Comparison of ENCODE assay signal across 13 cellular contexts in genomic region chr9:2012347-2012746, GRCh38. TPM values are rescaled to one million over a fixed set of nuclear protein-coding genes. Genes with fewer than 3 reads are reported as not detected.
A peak's percentile ranks its signal among the peaks of the same experiment; 100 is the strongest.
DNase-seq lines count a peak whose midpoint lies in the region; ATAC-seq lines count a peak whose summit lies in the region.
"Had no signal": no experiment of that assay in that cellular context is flagged by ENCODE, and none has a peak within 500 bp of the region (broad histone marks: within the 10 kb centered on the region; RNA-seq: fewer than 3 reads in every experiment).

No MANE protein-coding gene starts in this region.

- H3K36me3 Mint-ChIP-seq in activated CD8-positive, alpha-beta memory T cell treated with anti-CD3 and anti-CD28 coated beads, Interleukin-2, amount 10 ng/mL, durations not matched to agents 7 days and 5 days = peaks cover 3% of the 10 kb centered on the region
- H3K36me3 Mint-ChIP-seq in activated naive CD4-positive, alpha-beta T cell treated with anti-CD3 and anti-CD28 coated beads, Interleukin-2, amount 10 ng/mL, durations not matched to agents 7 days and 5 days = peaks cover 2% of the 10 kb centered on the region

- H3K9me3 Mint-ChIP-seq in activated CD8-positive, alpha-beta memory T cell treated with anti-CD3 and anti-CD28 coated beads, Interleukin-2, amount 10 ng/mL, durations not matched to agents 7 days and 5 days (ENCODE audit: low read depth) = no peaks in the 10 kb centered on the region
- H3K9me3 Mint-ChIP-seq in activated naive CD4-positive, alpha-beta T cell treated with anti-CD3 and anti-CD28 coated beads, Interleukin-2, amount 10 ng/mL, durations not matched to agents 7 days and 5 days = no peaks in the 10 kb centered on the region
- H3K9me3 Mint-ChIP-seq: nephron had no signal

- peaks cover 23% of the 10 kb centered on the region for H3K27me3 Mint-ChIP-seq in activated CD8-positive, alpha-beta memory T cell treated with anti-CD3 and anti-CD28 coated beads, Interleukin-2, amount 10 ng/mL, durations not matched to agents 7 days and 5 days
- H3K27me3 Mint-ChIP-seq in activated naive CD4-positive, alpha-beta T cell treated with anti-CD3 and anti-CD28 coated beads, Interleukin-2, amount 10 ng/mL, durations not matched to agents 7 days and 5 days = peaks cover 2% of the 10 kb centered on the region

- CTCF ChIA-PET in activated CD8-positive, alpha-beta memory T cell treated with anti-CD3 and anti-CD28 coated beads, Interleukin-2, amount 10 ng/mL, durations not matched to agents 7 days and 5 days (lab: Charles Lee) = interaction anchor here (1.2 kb wide), 1 partner anchor 42 kb away, joined by 3 read pairs; no protein-coding TSS in a partner anchor
- CTCF ChIA-PET in activated naive CD4-positive, alpha-beta T cell treated with anti-CD3 and anti-CD28 coated beads, Interleukin-2, amount 10 ng/mL, durations not matched to agents 7 days and 5 days (lab: Charles Lee) = no interaction called here

- no peak for DNase-seq in activated CD8-positive, alpha-beta memory T cell treated with anti-CD3 and anti-CD28 coated beads, Interleukin-2, amount 10 ng/mL, durations not matched to agents 7 days and 5 days
- no peak for DNase-seq in activated CD8-positive, alpha-beta memory T cell treated with anti-CD3 and anti-CD28 coated beads, Interleukin-2, amount 50 U/mL, for 4 hours
- peak; percentile 49 for DNase-seq in activated naive CD4-positive, alpha-beta T cell treated with anti-CD3 and anti-CD28 coated beads, Interleukin-2, amount 10 ng/mL, durations not matched to agents 7 days and 5 days
- DNase-seq in RKO (ENCODE audit: low spot score) (no peak), substantia nigra (lab: John Stamatoyannopoulos, UW) (no peak)
- DNase-seq: caudate nucleus, left ventricle myocardium inferior, NCI-H446, uterus had no signal

- no peak for ATAC-seq in activated CD8-positive, alpha-beta memory T cell treated with anti-CD3 and anti-CD28 coated beads, Interleukin-2, amount 10 ng/mL, durations not matched to agents 7 days and 5 days
- ATAC-seq in GM19351 (IDR thresholded peaks at IDR 0.05; ENCODE audit: unreplicated experiment) (peak; percentile 32), HG03108 (IDR thresholded peaks at IDR 0.05; ENCODE audit: unreplicated experiment) (peak; percentile 13), HG03175 (IDR thresholded peaks at IDR 0.05; ENCODE audit: unreplicated experiment) (no peak)

- no peak overlapping the region for H3K4me3 Mint-ChIP-seq in activated CD8-positive, alpha-beta memory T cell treated with anti-CD3 and anti-CD28 coated beads, Interleukin-2, amount 10 ng/mL, durations not matched to agents 7 days and 5 days
- peak overlapping the region; percentile 23 for H3K4me3 Mint-ChIP-seq in activated naive CD4-positive, alpha-beta T cell treated with anti-CD3 and anti-CD28 coated beads, Interleukin-2, amount 10 ng/mL, durations not matched to agents 7 days and 5 days

- peak overlapping the region; percentile 34 for H3K27ac Mint-ChIP-seq in activated CD8-positive, alpha-beta memory T cell treated with anti-CD3 and anti-CD28 coated beads, Interleukin-2, amount 10 ng/mL, durations not matched to agents 7 days and 5 days
- H3K27ac Mint-ChIP-seq in activated naive CD4-positive, alpha-beta T cell treated with anti-CD3 and anti-CD28 coated beads, Interleukin-2, amount 10 ng/mL, durations not matched to agents 7 days and 5 days = peak overlapping the region; percentile 64
- H3K27ac Mint-ChIP-seq: nephron had no signal

- peaks cover 22% of the 10 kb centered on the region for H3K4me1 Mint-ChIP-seq in activated CD8-positive, alpha-beta memory T cell treated with anti-CD3 and anti-CD28 coated beads, Interleukin-2, amount 10 ng/mL, durations not matched to agents 7 days and 5 days
- peaks cover 36% of the 10 kb centered on the region for H3K4me1 Mint-ChIP-seq in activated naive CD4-positive, alpha-beta T cell treated with anti-CD3 and anti-CD28 coated beads, Interleukin-2, amount 10 ng/mL, durations not matched to agents 7 days and 5 days

- no peak overlapping the region for H3K27ac ChIP-seq in substantia nigra (ENCODE audit: low read depth, low read length, poor library complexity, severe bottlenecking)
- H3K27ac ChIP-seq: left ventricle myocardium inferior had no signal

RNA-seq across cellular contexts. Expression of gene SMARCA2, which starts 2.8 kb away (rescaled TPM):
- total RNA-seq in activated CD8-positive, alpha-beta memory T cell treated with anti-CD3 and anti-CD28 coated beads, Interleukin-2, amount 10 ng/mL, durations not matched to agents 7 days and 5 days = 100 to 1,000 TPM; 168 to 188 TPM

Comparison
In these comparisons a context has a peak if more than half of its experiments do, and no peak if none do; other contexts are left out.
1. ATAC-seq: peak in GM19351 (single experiment) and HG03108 (single experiment); none in activated CD8-positive, alpha-beta memory T cell treated with anti-CD3 and anti-CD28 coated beads, Interleukin-2, amount 10 ng/mL, durations not matched to agents 7 days and 5 days (single experiment) and HG03175 (single experiment).